Comparison of ENCODE assay signal across 1 cellular context in genomic region chr6:144151010-144151727, GRCh38.
TF ChIP-seq lines count a peak whose summit lies in the region.

No MANE protein-coding gene starts in this region.

TF ChIP-seq in GM23338, 12 proteins besides CTCF, POLR2A, EP300 and RAD21 (continued from another document):
- no peak for TF ChIP-seq ZNF462 (CRISPR knock-in tag; IDR thresholded peaks at IDR 0.05)
- no peak for TF ChIP-seq ZNF114 (CRISPR knock-in tag; IDR thresholded peaks at IDR 0.05)
- no peak for TF ChIP-seq ZNF331 (CRISPR knock-in tag; IDR thresholded peaks at IDR 0.05; ENCODE audit: low read depth)
- no peak for TF ChIP-seq STAT1 (IDR thresholded peaks at IDR 0.05; ENCODE audit: unreplicated experiment)
- no peak for TF ChIP-seq NANOG (IDR thresholded peaks at IDR 0.05; ENCODE audit: borderline replicate concordance)
- TF ChIP-seq JUNB (IDR thresholded peaks at IDR 0.05; ENCODE audit: unreplicated experiment): no peak
